ENCODE assay signal across 20 cellular contexts in the genomic region with DNA sequence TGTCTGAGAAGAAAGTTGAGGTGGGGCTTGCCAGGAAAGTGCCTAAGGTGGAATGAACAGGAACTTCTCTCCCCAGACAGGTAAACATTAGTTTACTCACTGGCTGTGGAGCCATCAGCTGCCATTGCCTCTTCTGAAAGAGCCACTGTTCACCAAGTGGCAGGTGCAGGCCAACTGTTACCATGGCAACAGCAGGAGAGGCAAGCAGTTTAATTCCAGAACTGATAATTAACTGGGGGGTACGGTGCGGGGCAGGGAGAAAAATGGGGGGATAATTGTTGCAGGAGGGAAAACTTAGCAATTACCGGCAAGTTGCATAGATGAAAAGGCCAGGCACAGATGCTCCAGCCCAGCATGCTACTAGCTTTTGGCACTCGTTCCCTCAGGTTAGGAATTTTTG.
DNase-seq lines count a peak whose midpoint lies in the region; ATAC-seq, FAIRE-seq and TF ChIP-seq lines count a peak whose summit lies in the region.
"Had no signal": no experiment of that assay in that cellular context is flagged by ENCODE, and none has a peak within 500 bp of the region (broad histone marks: within the 10 kb centered on the region; RNA-seq: fewer than 3 reads in every experiment).

No MANE protein-coding gene starts in this region.

- H3K27ac ChIP-seq in neural progenitor cell = no peak overlapping the region
- no peak overlapping the region for H3K27ac ChIP-seq in testis
- H3K27ac ChIP-seq: BLaER1, foreskin keratinocyte, left lung, SJSA1, tibial nerve had no signal

- no peaks in the 10 kb centered on the region for H3K9me3 ChIP-seq in neural progenitor cell (ENCODE audit: low read depth)
- no peaks in the 10 kb centered on the region for H3K9me3 ChIP-seq in testis
- H3K9me3 ChIP-seq: BLaER1, left lung, SJSA1, tibial nerve had no signal

- H3K4me3 Mint-ChIP-seq in neural progenitor cell = no peak overlapping the region
- H3K4me3 Mint-ChIP-seq: HFFc6; stimulated activated effector memory CD8-positive, alpha-beta T cell treated with anti-CD3 and anti-CD28 coated beads, Interleukin-12 subunit alpha, Interleukin-12 subunit beta, amount 100 ng/mL, for 72 hours; T-helper 2 cell treated with Interferon-gamma antibody and Interleukin-4, amounts not matched to agents 5 μg/mL and 100 μg/mL, for 36 hours had no signal

- H3K36me3 Mint-ChIP-seq in neural progenitor cell = peaks cover 8% of the 10 kb centered on the region

- ATAC-seq in GM21367 (IDR thresholded peaks at IDR 0.05; ENCODE audit: unreplicated experiment) (no peak), HG03521 (IDR thresholded peaks at IDR 0.05; ENCODE audit: unreplicated experiment) (no peak)
- ATAC-seq: foreskin keratinocyte; left lung; stimulated activated effector memory CD8-positive, alpha-beta T cell treated with anti-CD3 and anti-CD28 coated beads, Interleukin-12 subunit alpha, Interleukin-12 subunit beta, amount 100 ng/mL, for 72 hours had no signal

- intact Hi-C loops in testis (cut with DNase I; ENCODE audit: low total_unique reads) = no loop called here

- H3K9ac ChIP-seq in neural progenitor cell = no peak overlapping the region
- H3K9ac ChIP-seq: BLaER1 had no signal

- H3K27me3 ChIP-seq in neural progenitor cell (no peaks in the 10 kb centered on the region), testis (no peaks in the 10 kb centered on the region)
- H3K27me3 ChIP-seq: BLaER1, foreskin keratinocyte, left lung, SJSA1, tibial nerve had no signal

- 92 to 94% methylated on average over 4 of the region's 4 CpGs for WGBS in testis, 2 donors

- TF ChIP-seq POLR2A in GM12892 (IDR thresholded peaks at IDR 0.05; ENCODE audit: low read depth, low read length) (no peak), testis (IDR thresholded peaks at IDR 0.05) (no peak)

- H3K4me3 ChIP-seq in neural progenitor cell (no peak overlapping the region), testis (no peak overlapping the region)
- H3K4me3 ChIP-seq: BLaER1, left lung, SJSA1, tibial nerve had no signal

- H2AFZ ChIP-seq in neural progenitor cell (replicated peaks) = no peak overlapping the region

- H4K20me1 ChIP-seq in neural progenitor cell (ENCODE audit: low read depth) = no peaks in the 10 kb centered on the region

- peaks cover 32% of the 10 kb centered on the region for H3K4me1 Mint-ChIP-seq in neural progenitor cell

- H3K27ac Mint-ChIP-seq in neural progenitor cell = no peak overlapping the region
- H3K27ac Mint-ChIP-seq: HFFc6; stimulated activated effector memory CD8-positive, alpha-beta T cell treated with anti-CD3 and anti-CD28 coated beads, Interleukin-12 subunit alpha, Interleukin-12 subunit beta, amount 100 ng/mL, for 72 hours; T-helper 2 cell treated with Interferon-gamma antibody and Interleukin-4, amounts not matched to agents 5 μg/mL and 100 μg/mL, for 36 hours had no signal

- H3K9me3 Mint-ChIP-seq in neural progenitor cell = no peaks in the 10 kb centered on the region
- H3K9me3 Mint-ChIP-seq: HFFc6; stimulated activated effector memory CD8-positive, alpha-beta T cell treated with anti-CD3 and anti-CD28 coated beads, Interleukin-12 subunit alpha, Interleukin-12 subunit beta, amount 100 ng/mL, for 72 hours; T-helper 2 cell treated with Interferon-gamma antibody and Interleukin-4, amounts not matched to agents 5 μg/mL and 100 μg/mL, for 36 hours had no signal

- DNase-seq in GM12892 (ENCODE audit: insufficient read length) = no peak
- DNase-seq in NCI-H146 treated with DMSO at 0.1 percent for 48 hours (lab: John Stamatoyannopoulos, UW; ENCODE audit: unreplicated experiment) = peak; percentile 89
- DNase-seq in SHP77 (lab: John Stamatoyannopoulos, UW) = peak; percentile 43 to 45
- peak; percentile 43 for DNase-seq in neural progenitor cell (ENCODE audit: low spot score)
- DNase-seq in testis = no peak
- DNase-seq: activated effector memory CD4-positive, alpha-beta T cell treated with anti-CD3 and anti-CD28 coated beads, Interleukin-2, amount 50 U/mL, for 16 hours; amniotic stem cell; foreskin keratinocyte; HFFc6; left lung; small intestine had no signal

- H3K27me3 Mint-ChIP-seq in neural progenitor cell (ENCODE audit: insufficient read depth, low read depth) = no peaks in the 10 kb centered on the region

- H3K4me2 ChIP-seq in neural progenitor cell = no peak overlapping the region
- H3K4me2 ChIP-seq: BLaER1 had no signal

- no peaks in the 10 kb centered on the region for H3K79me2 ChIP-seq in neural progenitor cell (ENCODE audit: low read depth)

- peaks cover 4% of the 10 kb centered on the region for H3F3A ChIP-seq in neural progenitor cell (ENCODE audit: low read depth)

- H3K36me3 ChIP-seq in neural progenitor cell (peaks cover 5% of the 10 kb centered on the region), testis (ENCODE audit: low read depth, missing control alignments) (no peaks in the 10 kb centered on the region)
- H3K36me3 ChIP-seq: left lung, tibial nerve had no signal

- peak; percentile 51 for FAIRE-seq in GM12892 (lab: Jason Lieb, UNC)
- FAIRE-seq: endometrium, GM19239, small intestine had no signal

- TF ChIP-seq CTCF in neural progenitor cell (IDR thresholded peaks at IDR 0.05) = no peak
- TF ChIP-seq CTCF in testis (IDR thresholded peaks at IDR 0.05) = no peak

- peaks cover 11% of the 10 kb centered on the region for H3K4me1 ChIP-seq in neural progenitor cell
- H3K4me1 ChIP-seq in testis = no peaks in the 10 kb centered on the region
- H3K4me1 ChIP-seq: BLaER1, left lung, SJSA1 had no signal

Comparison
In these comparisons a context has a peak if more than half of its experiments do, and no peak if none do; other contexts are left out.
1. DNase-seq: peak in NCI-H146 treated with DMSO at 0.1 percent for 48 hours (single experiment), SHP77 (2 of 2) and neural progenitor cell (single experiment); none in GM12892 (single experiment) and testis (single experiment).